34 cellular contexts compared by ENCODE assay signal in the genomic region with DNA sequence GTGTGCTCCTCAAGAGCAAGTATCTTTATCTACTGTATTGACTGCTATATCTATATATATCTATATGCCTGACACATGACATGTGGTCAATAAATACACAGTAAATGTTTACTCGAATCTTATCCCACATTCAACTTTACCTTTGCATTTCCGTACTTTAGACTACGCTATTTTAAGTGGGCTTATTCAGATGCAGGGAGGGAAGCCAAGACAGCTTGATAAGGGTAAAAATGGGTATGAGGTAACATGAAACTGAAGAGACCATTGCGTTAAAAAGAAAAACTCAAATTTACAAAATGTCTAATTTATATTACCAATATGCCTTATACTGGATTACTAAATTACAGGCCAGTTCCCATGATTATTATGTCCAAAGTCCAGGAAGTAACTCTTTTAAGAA.
"Had no signal": no experiment of that assay in that cellular context is flagged by ENCODE, and none has a peak within 500 bp of the region (broad histone marks: within the 10 kb centered on the region; RNA-seq: fewer than 3 reads in every experiment).

No MANE protein-coding gene starts in this region.

- DNase-seq: Karpas-422, Kasumi-1, KBM-7, KG1, MG63, MM.1S, MV-4-11, NCI-H1048, NCI-H1092, NCI-H1092 treated with DMSO at 0.1 percent for 48 hours, NCI-H1105, NCI-H1105 treated with DMSO at 0.1 percent for 48 hours, NCI-H1417, NCI-H1417 treated with DMSO at 0.1 percent for 48 hours, NCI-H1436, NCI-H1436 treated with DMSO at 0.1 percent for 48 hours, NCI-H146, NCI-H1694, NCI-H1694 treated with DMSO at 0.1 percent for 48 hours, NCI-H187, NCI-H187 treated with DMSO at 0.1 percent for 48 hours, NCI-H1930, NCI-H2029, NCI-H2029 treated with DMSO at 0.1 percent for 48 hours, NCI-H2081, NCI-H2081 treated with DMSO at 0.1 percent for 48 hours, NCI-H2107, NCI-H2171, NCI-H2171 treated with DMSO at 0.1 percent for 48 hours, NCI-H2227 treated with DMSO at 0.1 percent for 48 hours, NCI-H226, NCI-H345, NCI-H446, NCI-H446 treated with DMSO at 0.1 percent for 48 hours had no signal
